Comparison of ENCODE assay signal across 8 cellular contexts in the genomic region with DNA sequence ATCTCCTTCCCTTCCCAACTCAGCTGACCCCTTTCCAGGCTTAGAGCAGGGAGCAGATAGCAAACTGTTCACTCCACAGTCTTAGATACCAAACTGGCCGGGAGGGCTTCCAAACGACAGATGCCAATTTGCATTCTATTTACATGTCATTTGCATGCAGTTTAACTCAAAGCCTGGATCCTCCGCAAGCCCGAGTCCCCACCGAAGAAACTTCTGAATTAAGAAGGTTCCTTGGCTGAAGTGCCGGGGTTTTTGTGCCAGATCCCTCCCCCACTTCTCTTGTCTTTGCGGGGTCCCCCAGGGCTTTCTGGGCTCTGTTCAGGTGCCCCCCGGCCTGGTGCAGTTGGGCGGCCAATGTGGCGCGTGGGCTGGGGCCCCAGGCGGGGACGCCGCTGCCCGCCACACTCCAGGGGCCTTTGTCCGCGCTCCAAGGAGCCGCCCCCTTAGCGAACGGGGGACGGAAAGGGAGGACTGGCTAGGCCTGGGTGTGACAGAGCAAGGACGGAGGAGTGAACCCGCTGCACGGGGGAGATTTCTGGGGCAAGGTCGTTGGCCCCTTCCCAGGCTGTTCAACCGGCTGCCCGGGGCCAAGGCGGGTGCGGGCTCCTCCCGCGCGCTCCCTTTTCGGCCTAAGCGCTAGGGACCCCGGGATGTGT. TPM values are rescaled to one million over a fixed set of nuclear protein-coding genes. Genes with fewer than 3 reads are reported as not detected.
DNase-seq lines count a peak whose midpoint lies in the region; ATAC-seq and TF ChIP-seq lines count a peak whose summit lies in the region.

No MANE protein-coding gene starts in this region.

- H3K4me3 ChIP-seq in heart right ventricle (peak overlapping the region; percentile 74 to 97 (median 88)), prostate gland (peak overlapping the region; percentile 77 to 78)

- no peak for TF ChIP-seq POLR2A in prostate gland (IDR thresholded peaks at IDR 0.05)

- H3K36me3 ChIP-seq in heart right ventricle (peaks cover 0 to 34% (median 0%) of the 10 kb centered on the region in 9 donors), prostate gland (no peaks in the 10 kb centered on the region)

- CTCF ChIA-PET in WTC11 (lab: Charles Lee): interaction anchor here (0.6 to 1.6 kb wide), 10 partner anchors 21 to 500 kb away, joined by 3 to 10 read pairs (median 5); no protein-coding TSS in a partner anchor

- H3K27me3 ChIP-seq in heart right ventricle (peaks cover 0 to 39% (median 0%) of the 10 kb centered on the region in 7 donors), prostate gland (replicated peaks; ENCODE audit: insufficient read depth) (no peaks in the 10 kb centered on the region)

- peak overlapping the region; percentile 81 for H3K4me3 Mint-ChIP-seq in WTC11

- TF ChIP-seq CTCF in WTC11 (IDR thresholded peaks at IDR 0.05) (no peak), heart right ventricle (IDR thresholded peaks at IDR 0.05) (no peak), prostate gland (IDR thresholded peaks at IDR 0.05) (no peak)

- H3K4me1 ChIP-seq in heart right ventricle (peaks cover 2 to 63% (median 51%) of the 10 kb centered on the region in 9 donors), prostate gland (replicated peaks) (no peaks in the 10 kb centered on the region)

- H3K27me3 Mint-ChIP-seq in WTC11 (ENCODE audit: low read depth): peaks cover 19% of the 10 kb centered on the region

- intact Hi-C loops in heart right ventricle (cut with DNase I): loop anchor here in 8 of 10 donors (2.0 to 10.0 kb wide), 9 partner anchors 36 to 241 kb away; partner anchors contain the start of genes IQCK (in 7 of the 8) and KNOP1 (in 7 of the 8)
- intact Hi-C loops in prostate gland (cut with DNase I): loop anchor here (5.0 kb wide), 1 partner anchor 166 kb away; the partner anchor contains the start of genes IQCK and KNOP1

- peak overlapping the region; percentile 97 for H3K27ac Mint-ChIP-seq in WTC11

- POLR2A ChIA-PET in WTC11 (lab: Charles Lee): interaction anchor here (0.8 to 1.7 kb wide), 3 partner anchors 13 to 328 kb away, joined by 3 to 14 read pairs (median 13); partner anchors contain the start of gene VPS35L

- DNase-seq in NCI-H1694 (lab: John Stamatoyannopoulos, UW) (peak; percentile 21), NCI-H1694 treated with DMSO at 0.1 percent for 48 hours (lab: John Stamatoyannopoulos, UW) (no peak), WTC11 (ENCODE audit: low spot score) (peak; percentile 51), heart right ventricle (peak; percentile 62 to 67), prostate gland (ENCODE audit: low spot score) (no peak), NCI-H510A (lab: John Stamatoyannopoulos, UW) (no peak)

- H3K27ac ChIP-seq in heart right ventricle (peak overlapping the region; percentile 82 to 97 (median 90)), prostate gland (peak overlapping the region; percentile 63 to 66)

- peaks cover 11% of the 10 kb centered on the region for H3K36me3 Mint-ChIP-seq in WTC11

- H3K4me1 Mint-ChIP-seq in WTC11: peaks cover 53% of the 10 kb centered on the region

- WGBS in heart right ventricle, 2 donors: 0 to 1% methylated on average over 35 of the region's 35 CpGs
- 4% methylated on average over 25 of the region's 35 CpGs for WGBS in prostate gland

- no peaks in the 10 kb centered on the region for H3K9me3 Mint-ChIP-seq in WTC11

- H3K9me3 ChIP-seq in heart right ventricle: no peaks in the 10 kb centered on the region
- no peaks in the 10 kb centered on the region for H3K9me3 ChIP-seq in prostate gland

- peak; percentile 15 for ATAC-seq in WTC11
- peak; percentile 59 to 82 (median 72) for ATAC-seq in heart right ventricle
- ATAC-seq in HG03139 (IDR thresholded peaks at IDR 0.05; ENCODE audit: unreplicated experiment): no peak
- no peak for ATAC-seq in HG02938 (IDR thresholded peaks at IDR 0.05; ENCODE audit: unreplicated experiment)

TF ChIP-seq in WTC11, 78 proteins besides CTCF, POLR2A, EP300 and RAD21 (continues in another document):
- TF ChIP-seq, protein P1, sequence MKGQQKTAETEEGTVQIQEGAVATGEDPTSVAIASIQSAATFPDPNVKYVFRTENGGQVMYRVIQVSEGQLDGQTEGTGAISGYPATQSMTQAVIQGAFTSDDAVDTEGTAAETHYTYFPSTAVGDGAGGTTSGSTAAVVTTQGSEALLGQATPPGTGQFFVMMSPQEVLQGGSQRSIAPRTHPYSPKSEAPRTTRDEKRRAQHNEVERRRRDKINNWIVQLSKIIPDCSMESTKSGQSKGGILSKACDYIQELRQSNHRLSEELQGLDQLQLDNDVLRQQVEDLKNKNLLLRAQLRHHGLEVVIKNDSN (CRISPR knock-in tag; IDR thresholded peaks at IDR 0.05): no peak
- TF ChIP-seq ZNF416 (CRISPR knock-in tag; IDR thresholded peaks at IDR 0.05) (no peak), ZNF263 (CRISPR knock-in tag; IDR thresholded peaks at IDR 0.05; ENCODE audit: low read depth) (no peak), MYBL2 (CRISPR knock-in tag; IDR thresholded peaks at IDR 0.05) (no peak), GTF2I (CRISPR knock-in tag; conservative IDR thresholded peaks at IDR 0.05) (no peak), TCF7 (CRISPR knock-in tag; IDR thresholded peaks at IDR 0.05; ENCODE audit: low read depth) (no peak), NFATC4 (CRISPR knock-in tag; IDR thresholded peaks at IDR 0.05) (no peak), NR2C2 (CRISPR knock-in tag; IDR thresholded peaks at IDR 0.05) (no peak), ESRRA (CRISPR knock-in tag; IDR thresholded peaks at IDR 0.05; ENCODE audit: borderline replicate concordance) (no peak), RORB (CRISPR knock-in tag; IDR thresholded peaks at IDR 0.05) (no peak), GABPB1 (CRISPR knock-in tag; IDR thresholded peaks at IDR 0.05) (no peak), SP1 (CRISPR knock-in tag; conservative IDR thresholded peaks at IDR 0.05) (peak; percentile 47), TP53 (CRISPR knock-in tag; IDR thresholded peaks at IDR 0.05) (no peak), ZNF425 (CRISPR knock-in tag; conservative IDR thresholded peaks at IDR 0.05) (no peak)
- TF ChIP-seq, protein P2, sequence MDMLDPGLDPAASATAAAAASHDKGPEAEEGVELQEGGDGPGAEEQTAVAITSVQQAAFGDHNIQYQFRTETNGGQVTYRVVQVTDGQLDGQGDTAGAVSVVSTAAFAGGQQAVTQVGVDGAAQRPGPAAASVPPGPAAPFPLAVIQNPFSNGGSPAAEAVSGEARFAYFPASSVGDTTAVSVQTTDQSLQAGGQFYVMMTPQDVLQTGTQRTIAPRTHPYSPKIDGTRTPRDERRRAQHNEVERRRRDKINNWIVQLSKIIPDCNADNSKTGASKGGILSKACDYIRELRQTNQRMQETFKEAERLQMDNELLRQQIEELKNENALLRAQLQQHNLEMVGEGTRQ (CRISPR knock-in tag; IDR thresholded peaks at IDR 0.05): 0 out of 2 replicates have a peak, but pooled peaks have one; percentile 9
- TF ChIP-seq, protein P3, sequence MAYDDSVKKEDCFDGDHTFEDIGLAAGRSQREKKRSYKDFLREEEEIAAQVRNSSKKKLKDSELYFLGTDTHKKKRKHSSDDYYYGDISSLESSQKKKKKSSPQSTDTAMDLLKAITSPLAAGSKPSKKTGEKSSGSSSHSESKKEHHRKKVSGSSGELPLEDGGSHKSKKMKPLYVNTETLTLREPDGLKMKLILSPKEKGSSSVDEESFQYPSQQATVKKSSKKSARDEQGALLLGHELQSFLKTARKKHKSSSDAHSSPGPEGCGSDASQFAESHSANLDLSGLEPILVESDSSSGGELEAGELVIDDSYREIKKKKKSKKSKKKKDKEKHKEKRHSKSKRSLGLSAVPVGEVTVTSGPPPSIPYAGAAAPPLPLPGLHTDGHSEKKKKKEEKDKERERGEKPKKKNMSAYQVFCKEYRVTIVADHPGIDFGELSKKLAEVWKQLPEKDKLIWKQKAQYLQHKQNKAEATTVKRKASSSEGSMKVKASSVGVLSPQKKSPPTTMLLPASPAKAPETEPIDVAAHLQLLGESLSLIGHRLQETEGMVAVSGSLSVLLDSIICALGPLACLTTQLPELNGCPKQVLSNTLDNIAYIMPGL (CRISPR knock-in tag; IDR thresholded peaks at IDR 0.05): no peak

RNA-seq across cellular contexts. Expression of gene GPRC5B, which starts 1.2 kb away (rescaled TPM):
- total RNA-seq in WTC11 (2021) (104 to 107 TPM (median 105 TPM) in 3 replicates), heart right ventricle (10 to 100 TPM; 53.4 to 82.4 (median 69.4) TPM), prostate gland (100 to 1,000 TPM in 1 of 2 donors, 10 to 100 TPM in 1; 19.4 to 256 TPM)
- 100 to 1,000 TPM in 1 of 2 donors, 10 to 100 TPM in 1; 24.1 to 208 TPM for polyA plus RNA-seq in heart right ventricle

Comparison
In these comparisons a context has a peak if more than half of its experiments do, and no peak if none do; other contexts are left out.
1. DNase-seq: peak in NCI-H1694 (single experiment), WTC11 (single experiment) and heart right ventricle (2 of 2); none in NCI-H1694 treated with DMSO at 0.1 percent for 48 hours (single experiment), prostate gland (single experiment) and NCI-H510A (single experiment).
2. ATAC-seq: peak in WTC11 (single experiment) and heart right ventricle (8 of 8); none in HG03139 (single experiment) and HG02938 (single experiment).